Comparison of ENCODE assay signal across 36 cellular contexts in the genomic region with DNA sequence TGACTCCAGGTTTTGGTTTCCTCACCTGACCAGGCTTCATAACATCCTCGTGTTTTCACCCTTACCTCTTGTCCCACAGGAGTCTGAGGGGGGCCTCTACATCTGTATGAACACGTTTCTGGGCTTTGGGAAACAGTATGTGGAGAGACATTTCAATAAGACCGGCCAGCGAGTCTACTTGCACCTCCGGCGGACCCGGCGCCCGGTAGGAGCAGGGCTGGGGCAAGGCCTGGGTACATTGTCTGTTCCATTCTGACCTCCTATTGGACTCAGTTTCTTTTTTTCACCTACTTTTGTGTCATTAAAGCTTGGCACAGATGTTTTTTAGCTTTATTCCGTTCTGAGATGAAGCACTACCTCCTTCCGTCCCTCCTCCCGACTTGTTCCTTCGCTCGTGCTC.
"Had no signal": no experiment of that assay in that cellular context is flagged by ENCODE, and none has a peak within 500 bp of the region (broad histone marks: within the 10 kb centered on the region; RNA-seq: fewer than 3 reads in every experiment).

No MANE protein-coding gene starts in this region.

- H3K27ac Mint-ChIP-seq: activated CD4-positive, alpha-beta T cell treated with anti-CD3 and anti-CD28 coated beads, Interleukin-2, amount 10 ng/mL, durations not matched to agents 24 days and 14 days; activated naive CD8-positive, alpha-beta T cell treated with anti-CD3 and anti-CD28 coated beads, Interleukin-2, amount 10 ng/mL, durations not matched to agents 7 days and 5 days; activated T-helper 17 cell treated with anti-CD3 and anti-CD28 coated beads, Interleukin-2, amount 50 U/mL, for 72 hours; stimulated activated naive B cell treated with anti-CD40 and anti-IgM and Interleukin-4, amounts not matched to agents 10 μg/mL and 1 μg/mL and 100 μg/mL, for 72 hours; T-helper 1 cell treated with Interleukin-12 subunit alpha and Interleukin-12 subunit beta and Interleukin-4 antibody, amounts not matched to agents 30 μg/mL and 1 μg/mL, for 36 hours had no signal

- FAIRE-seq: frontal cortex, urothelium cell line had no signal

- H3K9ac ChIP-seq: parathyroid adenoma, SK-N-SH had no signal

- H3K9me3 Mint-ChIP-seq: activated CD4-positive, alpha-beta memory T cell treated with anti-CD3 and anti-CD28 coated beads for 36 hours; activated CD4-positive, alpha-beta T cell treated with anti-CD3 and anti-CD28 coated beads, Interleukin-2, amount 10 ng/mL, durations not matched to agents 24 days and 14 days; activated naive CD8-positive, alpha-beta T cell treated with anti-CD3 and anti-CD28 coated beads, Interleukin-2, amount 10 ng/mL, durations not matched to agents 7 days and 5 days; activated T-helper 17 cell treated with anti-CD3 and anti-CD28 coated beads, Interleukin-2, amount 50 U/mL, for 72 hours; mesothelial cell of epicardium; naive thymus-derived CD4-positive, alpha-beta T cell; stimulated activated naive B cell treated with anti-CD40 and anti-IgM and Interleukin-4, amounts not matched to agents 10 μg/mL and 1 μg/mL and 100 μg/mL, for 72 hours; T-helper 1 cell treated with Interleukin-12 subunit alpha and Interleukin-12 subunit beta and Interleukin-4 antibody, amounts not matched to agents 30 μg/mL and 1 μg/mL, for 36 hours had no signal

- H3K27me3 Mint-ChIP-seq: activated CD4-positive, alpha-beta memory T cell treated with anti-CD3 and anti-CD28 coated beads for 36 hours; activated CD4-positive, alpha-beta T cell treated with anti-CD3 and anti-CD28 coated beads, Interleukin-2, amount 10 ng/mL, durations not matched to agents 24 days and 14 days; activated naive CD8-positive, alpha-beta T cell treated with anti-CD3 and anti-CD28 coated beads, Interleukin-2, amount 10 ng/mL, durations not matched to agents 7 days and 5 days; activated T-helper 17 cell treated with anti-CD3 and anti-CD28 coated beads, Interleukin-2, amount 50 U/mL, for 72 hours; naive thymus-derived CD4-positive, alpha-beta T cell; stimulated activated naive B cell treated with anti-CD40 and anti-IgM and Interleukin-4, amounts not matched to agents 10 μg/mL and 1 μg/mL and 100 μg/mL, for 72 hours had no signal

- H3K4me3 Mint-ChIP-seq: activated CD4-positive, alpha-beta memory T cell treated with anti-CD3 and anti-CD28 coated beads for 36 hours; activated CD4-positive, alpha-beta T cell treated with anti-CD3 and anti-CD28 coated beads, Interleukin-2, amount 10 ng/mL, durations not matched to agents 24 days and 14 days; activated naive CD8-positive, alpha-beta T cell treated with anti-CD3 and anti-CD28 coated beads, Interleukin-2, amount 10 ng/mL, durations not matched to agents 7 days and 5 days; mesothelial cell of epicardium; stimulated activated naive B cell treated with anti-CD40 and anti-IgM and Interleukin-4, amounts not matched to agents 10 μg/mL and 1 μg/mL and 100 μg/mL, for 72 hours; T-helper 1 cell treated with Interleukin-12 subunit alpha and Interleukin-12 subunit beta and Interleukin-4 antibody, amounts not matched to agents 30 μg/mL and 1 μg/mL, for 36 hours had no signal

- DNase-seq: activated CD4-positive, alpha-beta memory T cell treated with anti-CD3 and anti-CD28 coated beads for 36 hours; activated CD4-positive, alpha-beta T cell treated with anti-CD3 and anti-CD28 coated beads, Interleukin-2, amount 10 ng/mL, durations not matched to agents 24 days and 14 days; activated CD4-positive, CD25-positive, alpha-beta regulatory T cell treated with anti-CD3 and anti-CD28 coated beads, Interleukin-2, amount 50 U/mL, for 72 hours; activated CD8-positive, alpha-beta memory T cell treated with anti-CD3 and anti-CD28 coated beads, Interleukin-2, amount 50 U/mL, for 4 hours; activated gamma-delta T cell treated with Interleukin-2 at 50 U/mL for 16 hours; activated naive CD8-positive, alpha-beta T cell treated with anti-CD3 and anti-CD28 coated beads, Interleukin-2, amount 10 ng/mL, durations not matched to agents 7 days and 5 days; activated T-cell treated with anti-CD3 and anti-CD28 coated beads, Interleukin-2, amount 50 U/mL, for 1 hour; amniotic stem cell; central memory CD4-positive, alpha-beta T cell; glutamatergic neuron; islet precursor cell; left cardiac atrium; mammary epithelial cell; naive thymus-derived CD4-positive, alpha-beta T cell; nucleus accumbens; sigmoid colon; SK-N-SH; stimulated activated CD4-positive, alpha-beta T cell treated with anti-CD3 and anti-CD28 coated beads, Interleukin-1b, Interleukin-23, amount 100 ng/mL, for 48 hours; stimulated activated CD4-positive, alpha-beta T cell treated with anti-CD3 and anti-CD28 coated beads, Interleukin-4, amount 100 ng/mL, for 4 hours; stimulated activated CD8-positive, alpha-beta memory T cell treated with anti-CD3 and anti-CD28 coated beads, Interleukin-4, amount 100 ng/mL, for 48 hours; stimulated activated naive B cell treated with anti-CD40 and anti-IgM and Interleukin-4, amounts not matched to agents 10 μg/mL and 1 μg/mL and 100 μg/mL, for 72 hours; SW 1271; T1000; testis; transverse colon; WERI-Rb-1 had no signal

- H3K4me2 ChIP-seq: SK-N-SH, smooth muscle cell had no signal

- H3K27me3 ChIP-seq: breast epithelium, sigmoid colon, testis, transverse colon had no signal

- ATAC-seq: activated T-helper 17 cell treated with anti-CD3 and anti-CD28 coated beads, Interleukin-2, amount 50 U/mL, for 72 hours; left cardiac atrium; naive thymus-derived CD4-positive, alpha-beta T cell; psoas muscle; stimulated activated naive B cell treated with anti-CD40 and anti-IgM and Interleukin-4, amounts not matched to agents 10 μg/mL and 1 μg/mL and 100 μg/mL, for 72 hours had no signal

- H3K4me3 ChIP-seq: breast epithelium, psoas muscle, sigmoid colon, smooth muscle cell, testis, transverse colon had no signal

- H3K9me3 ChIP-seq: breast epithelium, psoas muscle, sigmoid colon, SK-N-SH, testis, transverse colon had no signal

- H3K27ac ChIP-seq: breast epithelium, epithelial cell of prostate, parathyroid adenoma, psoas muscle, transverse colon, WERI-Rb-1 had no signal

- H2AFZ ChIP-seq: parathyroid adenoma had no signal
